In the genomic region with DNA sequence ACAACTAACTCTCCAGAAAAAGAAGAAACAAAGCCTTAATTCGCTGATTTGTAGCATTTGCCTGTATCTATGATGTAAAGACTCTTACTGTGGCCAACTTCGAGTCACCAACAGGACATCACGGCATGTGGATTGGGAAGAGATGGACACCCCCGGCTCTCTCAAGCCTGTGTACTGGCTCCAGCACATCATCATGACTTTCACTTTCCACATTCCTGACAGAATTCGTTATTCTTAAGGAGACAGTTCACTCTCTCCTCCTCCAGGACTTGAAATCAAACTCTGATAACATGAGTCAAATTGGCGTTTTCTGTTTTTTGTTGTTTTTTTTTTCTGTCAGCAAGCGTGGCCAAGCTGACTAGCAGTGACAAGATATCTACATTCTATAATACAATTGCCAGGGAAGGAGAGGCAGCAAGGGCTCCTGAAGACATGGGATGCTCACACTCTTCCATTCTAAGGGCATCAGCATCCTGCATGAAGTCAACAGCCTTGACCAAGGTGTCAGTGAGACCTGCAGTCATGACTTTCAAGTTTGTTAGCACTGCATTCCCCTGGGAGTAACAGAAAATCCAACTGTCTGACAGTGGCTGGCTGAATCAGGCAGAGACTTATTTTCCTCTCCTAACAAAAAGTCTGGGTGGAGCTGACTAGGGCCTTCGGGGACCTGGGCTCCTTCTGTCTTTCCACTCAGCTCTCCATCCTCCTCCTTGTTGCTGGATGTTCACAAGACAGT, we compare ENCODE assay signal across 12 cellular contexts. TPM values are rescaled to one million over a fixed set of nuclear protein-coding genes. Genes with fewer than 3 reads are reported as not detected.
DNase-seq lines count a peak whose midpoint lies in the region; ATAC-seq, FAIRE-seq and TF ChIP-seq lines count a peak whose summit lies in the region.
"Had no signal": no experiment of that assay in that cellular context is flagged by ENCODE, and none has a peak within 500 bp of the region (broad histone marks: within the 10 kb centered on the region; RNA-seq: fewer than 3 reads in every experiment).

No MANE protein-coding gene starts in this region.

- in situ Hi-C loops in GM12878 (cut with MboI): no loop called here

- no peaks in the 10 kb centered on the region for H3F3A ChIP-seq in MM.1S (ENCODE audit: insufficient read depth, low read length)

- SMC1A ChIA-PET in GM12878 (lab: Charles Lee; ENCODE audit: uncharacterized antibody, unreplicated experiment): interaction anchor here (0.8 kb wide), 1 partner anchor 18 kb away, joined by 4 read pairs; no protein-coding TSS in a partner anchor

- H3K27ac ChIP-seq in GM12878 (ENCODE audit: control insufficient read depth, insufficient read depth) (no peak overlapping the region), layer of hippocampus (ENCODE audit: low read depth, low read length) (peak overlapping the region; percentile 13), Peyer's patch (peak overlapping the region in 1 of 4 donors; percentile 29), MM.1S (ENCODE audit: low read length) (no peak overlapping the region)

- no peaks in the 10 kb centered on the region for H3K9me3 Mint-ChIP-seq in T-helper 1 cell treated with Interleukin-12 subunit alpha and Interleukin-12 subunit beta and Interleukin-4 antibody, amounts not matched to agents 30 μg/mL and 1 μg/mL, for 36 hours
- H3K9me3 Mint-ChIP-seq: GM23338; stimulated activated naive CD8-positive, alpha-beta T cell treated with anti-CD3 and anti-CD28 coated beads, Interleukin-15, amount 100 ng/mL, for 72 hours had no signal

- no peak for TF ChIP-seq CTCF in GM12878 (IDR thresholded peaks at IDR 0.05 in 2 of 3, conservative IDR thresholded peaks at IDR 0.05 in 1 of 3; ENCODE audit: control insufficient read depth in 2 of 3, extremely low read depth in 1 of 3, insufficient read depth in 1 of 3, low read depth in 3 of 3, low read length in 3 of 3)
- no peak for TF ChIP-seq CTCF in Peyer's patch (IDR thresholded peaks at IDR 0.05)
- no peak for TF ChIP-seq CTCF in MM.1S (IDR thresholded peaks at IDR 0.05; ENCODE audit: low read length)

- H3K79me2 ChIP-seq in GM12878 (ENCODE audit: control insufficient read depth, insufficient read depth, low read length) (no peaks in the 10 kb centered on the region), MM.1S (ENCODE audit: low read length) (no peaks in the 10 kb centered on the region)

- POLR2A ChIA-PET in GM12878 (lab: Charles Lee): interaction anchor here (1.0 to 1.2 kb wide), 2 partner anchors 41 to 67 kb away, joined by 3 read pairs; partner anchors contain the start of gene G0S2

- H3K9me3 ChIP-seq in GM12878 (replicated peaks; ENCODE audit: control insufficient read depth, insufficient read depth, low read length): no peaks in the 10 kb centered on the region
- no peaks in the 10 kb centered on the region for H3K9me3 ChIP-seq in Peyer's patch
- H3K9me3 ChIP-seq in MM.1S (replicated peaks; ENCODE audit: insufficient read depth, low read length): no peaks in the 10 kb centered on the region

- H3K4me2 ChIP-seq in GM12878 (ENCODE audit: control insufficient read depth, insufficient read depth) (no peak overlapping the region), MM.1S (ENCODE audit: low read depth, low read length) (no peak overlapping the region)
- H3K4me2 ChIP-seq: GM23338 had no signal

- no peak for DNase-seq in T-helper 1 cell
- DNase-seq in GM12878 (ENCODE audit: low read depth, low spot score): no peak
- peak; percentile 47 for DNase-seq in superior temporal gyrus (ENCODE audit: extremely low spot score)
- no peak for DNase-seq in NCI-H226
- no peak for DNase-seq in Peyer's patch
- no peak for DNase-seq in MM.1S
- DNase-seq: retina; stimulated activated naive CD8-positive, alpha-beta T cell treated with anti-CD3 and anti-CD28 coated beads, Interleukin-15, amount 100 ng/mL, for 72 hours had no signal

- RAD21 ChIA-PET in GM12878 (lab: Charles Lee; ENCODE audit: unreplicated experiment): interaction anchor here (1.1 kb wide), 1 partner anchor 135 kb away, joined by 3 read pairs; no protein-coding TSS in a partner anchor

- H3K27me3 Mint-ChIP-seq in T-helper 1 cell treated with Interleukin-12 subunit alpha and Interleukin-12 subunit beta and Interleukin-4 antibody, amounts not matched to agents 30 μg/mL and 1 μg/mL, for 36 hours (ENCODE audit: low read depth): no peaks in the 10 kb centered on the region
- H3K27me3 Mint-ChIP-seq: stimulated activated naive CD8-positive, alpha-beta T cell treated with anti-CD3 and anti-CD28 coated beads, Interleukin-15, amount 100 ng/mL, for 72 hours had no signal

- no peak for TF ChIP-seq RAD21 in GM12878 (IDR thresholded peaks at IDR 0.05; ENCODE audit: insufficient read depth, low read depth, low read length)

- no peak overlapping the region for H2AFZ ChIP-seq in GM12878 (ENCODE audit: control insufficient read depth, low read depth, low read length)
- no peak overlapping the region for H2AFZ ChIP-seq in MM.1S (ENCODE audit: low read length)
- H2AFZ ChIP-seq: GM23338 had no signal

- TF ChIP-seq POLR2A in GM12878 (IDR thresholded peaks at IDR 0.05; ENCODE audit: low read depth, low read length): no peak
- no peak for TF ChIP-seq POLR2A in Peyer's patch (IDR thresholded peaks at IDR 0.05)

- H3K27ac Mint-ChIP-seq in T-helper 1 cell treated with Interleukin-12 subunit alpha and Interleukin-12 subunit beta and Interleukin-4 antibody, amounts not matched to agents 30 μg/mL and 1 μg/mL, for 36 hours: peak overlapping the region; percentile 24
- H3K27ac Mint-ChIP-seq: GM23338 had no signal

- H3K9me2 ChIP-seq in MM.1S (replicated peaks; ENCODE audit: insufficient read depth, low read length): no peaks in the 10 kb centered on the region

- peaks cover 30% of the 10 kb centered on the region for H3K4me1 Mint-ChIP-seq in T-helper 1 cell treated with Interleukin-12 subunit alpha and Interleukin-12 subunit beta and Interleukin-4 antibody, amounts not matched to agents 30 μg/mL and 1 μg/mL, for 36 hours (ENCODE audit: low read depth)
- H3K4me1 Mint-ChIP-seq: GM23338 had no signal

- no peak overlapping the region for H3K9ac ChIP-seq in GM12878 (ENCODE audit: control insufficient read depth, insufficient read depth, low read length)
- no peak overlapping the region for H3K9ac ChIP-seq in MM.1S (ENCODE audit: low read length)

- TF ChIP-seq EP300 in GM12878 (IDR thresholded peaks at IDR 0.05; ENCODE audit: borderline replicate concordance in 1 of 2, control insufficient read depth in 1 of 2, low read depth in 2 of 2, low read length in 2 of 2): no peak

- H3K36me3 ChIP-seq in GM12878 (ENCODE audit: control insufficient read depth in 2 of 2, insufficient read depth in 2 of 2, low read length in 1 of 2) (no peaks in the 10 kb centered on the region), Peyer's patch (no peaks in the 10 kb centered on the region), MM.1S (replicated peaks; ENCODE audit: insufficient read depth, low read length) (no peaks in the 10 kb centered on the region)

- no peak overlapping the region for H3K4me3 ChIP-seq in GM12878
- H3K4me3 ChIP-seq in Peyer's patch: no peak overlapping the region
- no peak overlapping the region for H3K4me3 ChIP-seq in MM.1S (ENCODE audit: low read length)
- H3K4me3 ChIP-seq: GM23338 had no signal

- no TSS peak for BruUV-seq in GM12878 (replicated peaks; lab: Mats Ljungman, UMichigan)

- no peak for ATAC-seq in GM12878
- ATAC-seq: GM23338; stimulated activated naive CD8-positive, alpha-beta T cell treated with anti-CD3 and anti-CD28 coated beads, Interleukin-15, amount 100 ng/mL, for 72 hours had no signal

- peaks cover 2% of the 10 kb centered on the region for H3K36me3 Mint-ChIP-seq in T-helper 1 cell treated with Interleukin-12 subunit alpha and Interleukin-12 subunit beta and Interleukin-4 antibody, amounts not matched to agents 30 μg/mL and 1 μg/mL, for 36 hours (ENCODE audit: low read depth)

- H3K27me3 ChIP-seq in GM12878 (replicated peaks in 1 of 2; ENCODE audit: control insufficient read depth in 2 of 2, insufficient read depth in 2 of 2, low read length in 1 of 2) (no peaks in the 10 kb centered on the region), layer of hippocampus (ENCODE audit: control insufficient read depth, insufficient read depth, low read length) (no peaks in the 10 kb centered on the region), Peyer's patch (no peaks in the 10 kb centered on the region), MM.1S (replicated peaks; ENCODE audit: insufficient read depth, low read length) (no peaks in the 10 kb centered on the region)

- H3K4me1 ChIP-seq in GM12878 (ENCODE audit: control insufficient read depth, insufficient read depth, low read length) (no peaks in the 10 kb centered on the region), Peyer's patch (peaks cover 0 to 11% (median 1%) of the 10 kb centered on the region in 4 donors), MM.1S (ENCODE audit: low read length) (peaks cover 18% of the 10 kb centered on the region)

- WGBS in GM12878 (ENCODE audit: insufficient coverage, insufficient replicate concordance, low lambda C conversion rate, missing lambda C conversion rate): 33% methylated on average over 8 of the region's 8 CpGs

- intact Hi-C loops in GM12878 (cut with micrococcal nuclease; ENCODE audit: unreplicated experiment): loop anchor here (10.0 kb wide), 1 partner anchor 138 kb away; no protein-coding TSS in a partner anchor

- no peak overlapping the region for H3K4me3 Mint-ChIP-seq in T-helper 1 cell treated with Interleukin-12 subunit alpha and Interleukin-12 subunit beta and Interleukin-4 antibody, amounts not matched to agents 30 μg/mL and 1 μg/mL, for 36 hours
- H3K4me3 Mint-ChIP-seq: GM23338; stimulated activated naive CD8-positive, alpha-beta T cell treated with anti-CD3 and anti-CD28 coated beads, Interleukin-15, amount 100 ng/mL, for 72 hours had no signal

- H4K20me1 ChIP-seq in GM12878 (ENCODE audit: control insufficient read depth, insufficient read depth) (no peaks in the 10 kb centered on the region), MM.1S (ENCODE audit: insufficient read depth, low read length) (no peaks in the 10 kb centered on the region)

- CTCF ChIA-PET in GM12878 (lab: Yijun Ruan, JAX): interaction anchor here (0.9 to 6.6 kb wide), 6 partner anchors 14 to 176 kb away, joined by 3 to 40 read pairs (median 4); no protein-coding TSS in a partner anchor

- FAIRE-seq in GM12878 (lab: Jason Lieb, UNC): no peak

RNA-seq across cellular contexts. Expression of gene TRAF3IP3, which starts 13.3 kb away (rescaled TPM):
- total RNA-seq in GM12878 (2013; cell fraction: nucleolus; rRNA removed): 130 and 146 TPM in 2 replicates
- 57.0 and 61.6 TPM in 2 replicates for total RNA-seq in GM12878 (2014; rRNA removed)
- 78.2 and 81.8 TPM in 2 replicates for total RNA-seq in GM12878 (2014; rRNA removed; fragmentation: Illumina TruSeq; extraction: Trizol)
- 62.6 and 67.5 TPM in 2 replicates for total RNA-seq in GM12878 (2021)
- 53.6 TPM for polyA plus RNA-seq in GM12878 (2011; ENCODE audit: low read depth)
- 119 and 148 TPM in 2 replicates for polyA plus RNA-seq in GM12878 (2011; rRNA removed)
- 74.9 and 86.1 TPM in 2 replicates for polyA plus RNA-seq in GM12878 (2011; cell fraction: cytosol; rRNA removed)
- 263 and 305 TPM in 2 replicates for polyA plus RNA-seq in GM12878 (2011; cell fraction: nucleus; rRNA removed)
- polyA plus RNA-seq in GM12878 (2012): 66.3 and 74.1 TPM in 2 replicates
- 88.2 and 103 TPM in 2 replicates for polyA plus RNA-seq in GM12878 (2014; fragmentation: Illumina TruSeq; extraction: Trizol)
- polyA plus RNA-seq in GM12878 (2014; fragmentation: Nextera tagmentation; extraction: Ambion mirVana): 100 to 1,000 TPM; 117 to 121 TPM
- polyA plus RNA-seq in GM12878 (2014; rRNA removed): 64.3 and 83.5 TPM in 2 replicates
- 100 to 1,000 TPM; 105 to 115 TPM for polyA plus RNA-seq in GM12878 (2016; fragmentation: Nextera tagmentation; extraction: Ambion mirVana)
- polyA minus RNA-seq in GM12878 (2011; rRNA and poly(A)+ RNA removed): 73.3 and 83.2 TPM in 2 replicates
- polyA minus RNA-seq in GM12878 (2011; cell fraction: cytosol; rRNA and poly(A)+ RNA removed): 22.2 and 25.5 TPM in 2 replicates
- 105 and 127 TPM in 2 replicates for polyA minus RNA-seq in GM12878 (2011; cell fraction: nucleus; rRNA and poly(A)+ RNA removed)
- 100 to 1,000 TPM in 1 of 4 donors, 10 to 100 TPM in 1, 1 to 10 TPM in 2; 7.4 to 102 (median 10.8) TPM for total RNA-seq in Peyer's patch
- total RNA-seq: GM23338 had no signal
- polyA plus RNA-seq: GM23338 had no signal

RNA-seq across cellular contexts. Expression of gene HSD11B1, which starts 37.9 kb away (rescaled TPM):
- not detected in 2 replicates for total RNA-seq in GM12878 (2013; cell fraction: nucleolus; rRNA removed)
- total RNA-seq in GM12878 (2014; rRNA removed): not detected in 2 replicates
- total RNA-seq in GM12878 (2014; rRNA removed; fragmentation: Illumina TruSeq; extraction: Trizol): not detected in 2 replicates
- not detected in 2 replicates for total RNA-seq in GM12878 (2021)
- not detected for polyA plus RNA-seq in GM12878 (2011; ENCODE audit: low read depth)
- 0.10 and 0.15 TPM in 2 replicates for polyA plus RNA-seq in GM12878 (2011; rRNA removed)
- 0.07 TPM in 1 of 2 replicates, not detected in the other for polyA plus RNA-seq in GM12878 (2011; cell fraction: cytosol; rRNA removed)
- 0.13 TPM in 1 of 2 replicates, not detected in the other for polyA plus RNA-seq in GM12878 (2011; cell fraction: nucleus; rRNA removed)
- polyA plus RNA-seq in GM12878 (2012): not detected in 2 replicates
- polyA plus RNA-seq in GM12878 (2014; fragmentation: Illumina TruSeq; extraction: Trizol): not detected in 2 replicates
- under 1 TPM; 0.04 to 0.27 TPM for polyA plus RNA-seq in GM12878 (2014; fragmentation: Nextera tagmentation; extraction: Ambion mirVana)
- polyA plus RNA-seq in GM12878 (2014; rRNA removed): 0.05 TPM in 1 of 2 replicates, not detected in the other
- not detected for polyA plus RNA-seq in GM12878 (2016; fragmentation: Nextera tagmentation; extraction: Ambion mirVana)
- 0.26 TPM in 1 of 2 replicates, not detected in the other for polyA minus RNA-seq in GM12878 (2011; rRNA and poly(A)+ RNA removed)
- not detected in 2 replicates for polyA minus RNA-seq in GM12878 (2011; cell fraction: cytosol; rRNA and poly(A)+ RNA removed)
- polyA minus RNA-seq in GM12878 (2011; cell fraction: nucleus; rRNA and poly(A)+ RNA removed): not detected in 2 replicates
- 1 to 10 TPM in 3 of 4 donors, not detected in 1; 4.2 to 8.6 (median 5.8) TPM for total RNA-seq in Peyer's patch
- total RNA-seq: A673, GM23338 had no signal
- polyA plus RNA-seq: GM23338 had no signal

RNA-seq across cellular contexts. Expression of gene C1orf74, which starts 41.8 kb away (rescaled TPM):
- total RNA-seq in GM12878 (2013; cell fraction: nucleolus; rRNA removed): 5.5 and 5.7 TPM in 2 replicates
- total RNA-seq in GM12878 (2014; rRNA removed) (3.4 and 4.4 TPM in 2 replicates), GM12878 (2014; rRNA removed; fragmentation: Illumina TruSeq; extraction: Trizol) (4.0 and 4.4 TPM in 2 replicates), GM12878 (2021) (3.4 and 3.5 TPM in 2 replicates), Peyer's patch (1 to 10 TPM in 3 of 4 donors, under 1 TPM in 1; 0.83 to 1.9 (median 1.8) TPM)
- 1.3 TPM for polyA plus RNA-seq in GM12878 (2011; ENCODE audit: low read depth)
- polyA plus RNA-seq in GM12878 (2011; rRNA removed) (3.2 and 3.9 TPM in 2 replicates), GM12878 (2014; fragmentation: Illumina TruSeq; extraction: Trizol) (3.7 and 3.8 TPM in 2 replicates), GM12878 (2014; fragmentation: Nextera tagmentation; extraction: Ambion mirVana) (1 to 10 TPM; 3.4 to 4.4 TPM), GM12878 (2014; rRNA removed) (2.3 and 3.1 TPM in 2 replicates), GM12878 (2016; fragmentation: Nextera tagmentation; extraction: Ambion mirVana) (1 to 10 TPM; 4.6 to 5.5 TPM)
- 2.4 TPM in 2 replicates for polyA plus RNA-seq in GM12878 (2011; cell fraction: cytosol; rRNA removed)
- polyA plus RNA-seq in GM12878 (2011; cell fraction: nucleus; rRNA removed): 2.0 and 2.2 TPM in 2 replicates
- 1.6 and 2.9 TPM in 2 replicates for polyA plus RNA-seq in GM12878 (2012)
- polyA minus RNA-seq in GM12878 (2011; rRNA and poly(A)+ RNA removed): 6.1 TPM in 2 replicates
- polyA minus RNA-seq in GM12878 (2011; cell fraction: cytosol; rRNA and poly(A)+ RNA removed): 1.6 and 2.1 TPM in 2 replicates
- 5.3 and 5.6 TPM in 2 replicates for polyA minus RNA-seq in GM12878 (2011; cell fraction: nucleus; rRNA and poly(A)+ RNA removed)
